ENCODE assay signal across 20 cellular contexts in the genomic region with DNA sequence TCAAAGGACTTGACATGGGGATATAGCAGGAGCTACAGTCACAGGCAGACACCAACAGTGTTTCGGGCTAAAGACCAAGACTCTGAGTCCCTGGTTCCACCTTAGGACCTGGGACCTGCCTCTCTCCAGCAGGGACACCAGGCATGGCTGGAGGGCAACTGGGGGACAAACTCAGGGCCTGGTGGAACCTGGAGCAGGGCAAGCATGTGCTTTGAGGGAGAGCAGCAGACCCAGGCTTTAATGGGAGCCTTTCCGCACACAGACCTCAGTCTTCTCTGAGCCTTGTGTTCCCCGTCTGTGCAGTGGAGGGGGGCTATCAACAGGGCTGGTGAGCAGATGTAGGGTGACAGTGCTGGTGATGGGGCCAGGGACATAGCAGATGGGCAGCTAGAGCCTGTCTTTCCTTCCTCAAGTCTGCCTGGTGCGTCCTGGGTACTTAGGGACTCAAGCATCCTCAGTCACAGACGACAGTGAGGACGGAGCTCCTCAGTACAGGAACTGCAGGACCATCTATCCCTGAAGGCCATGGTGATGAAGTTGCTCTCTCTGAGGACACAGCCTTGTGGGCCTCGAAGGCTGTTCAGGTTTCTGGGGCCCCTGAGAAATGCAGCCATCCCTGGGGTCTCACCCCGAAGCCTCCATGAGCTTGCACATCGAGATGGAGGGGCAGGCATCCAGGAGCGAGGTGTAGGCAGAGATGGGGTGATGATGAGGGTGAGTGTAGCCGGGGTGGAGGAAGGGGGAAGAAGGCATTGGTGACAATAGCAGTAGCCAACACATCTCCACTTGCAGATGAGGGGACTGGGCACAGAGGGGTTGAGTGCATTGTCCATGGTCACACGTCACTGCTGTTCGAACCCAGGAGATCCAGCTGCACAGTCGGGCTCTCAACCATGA.
"Had no signal": no experiment of that assay in that cellular context is flagged by ENCODE, and none has a peak within 500 bp of the region (broad histone marks: within the 10 kb centered on the region; RNA-seq: fewer than 3 reads in every experiment).

No MANE protein-coding gene starts in this region.

- H3K4me1 ChIP-seq: adrenal gland, breast epithelium, esophagus squamous epithelium, tibial nerve, uterus had no signal

- H3K36me3 ChIP-seq: adrenal gland, breast epithelium, esophagus squamous epithelium, ovary, tibial nerve, uterus had no signal

- H3K9ac ChIP-seq: SK-N-SH had no signal

- FAIRE-seq: astrocyte, endothelial cell of umbilical vein, keratinocyte had no signal

- H3K4me2 ChIP-seq: hepatocyte, SK-N-SH had no signal

- DNase-seq: activated B cell treated with CpG ODN at 0.5 μM for 24 hours; activated CD4-positive, alpha-beta T cell treated with anti-CD3 and anti-CD28 coated beads for 4 hours; activated CD8-positive, alpha-beta T cell treated with anti-CD3 and anti-CD28 coated beads, Interleukin-2, amount 10 ng/mL, durations not matched to agents 7 days and 5 days; activated gamma-delta T cell treated with Interleukin-2 at 50 U/mL for 16 hours; adrenal gland; effector memory CD4-positive, alpha-beta T cell; esophagus squamous epithelium; nephron progenitor cell; ovary; SK-N-SH; stimulated activated naive B cell treated with anti-CD40 and anti-IgM and Interleukin-4, amounts not matched to agents 10 μg/mL and 1 μg/mL and 100 μg/mL, for 72 hours; uterus had no signal

- H3K4me1 Mint-ChIP-seq: activated B cell treated with CpG ODN at 0.5 μM for 24 hours; stimulated activated naive B cell treated with anti-CD40 and anti-IgM and Interleukin-4, amounts not matched to agents 10 μg/mL and 1 μg/mL and 100 μg/mL, for 72 hours had no signal

- H3K36me3 Mint-ChIP-seq: activated naive CD4-positive, alpha-beta T cell treated with anti-CD3 and anti-CD28 coated beads, Interleukin-2, amount 50 U/mL, for 72 hours; stimulated activated naive B cell treated with anti-CD40 and anti-IgM and Interleukin-4, amounts not matched to agents 10 μg/mL and 1 μg/mL and 100 μg/mL, for 72 hours had no signal

- H3K4me3 ChIP-seq: adrenal gland, breast epithelium, esophagus squamous epithelium, hepatocyte, ovary, tibial nerve, uterus had no signal

- H3K27ac Mint-ChIP-seq: activated B cell treated with CpG ODN at 0.5 μM for 24 hours; activated CD8-positive, alpha-beta T cell treated with anti-CD3 and anti-CD28 coated beads, Interleukin-2, amount 10 ng/mL, durations not matched to agents 7 days and 5 days; activated naive CD4-positive, alpha-beta T cell treated with anti-CD3 and anti-CD28 coated beads, Interleukin-2, amount 50 U/mL, for 72 hours; dendritic cell treated with granulocyte-macrophage colony-stimulating factor and Interleukin-4, amounts not matched to agents 40 ng/mL and 50 ng/mL, for 4 days; nephron progenitor cell; stimulated activated naive B cell treated with anti-CD40 and anti-IgM and Interleukin-4, amounts not matched to agents 10 μg/mL and 1 μg/mL and 100 μg/mL, for 72 hours had no signal

- H2AFZ ChIP-seq: hepatocyte had no signal

- H3K4me3 Mint-ChIP-seq: activated B cell treated with CpG ODN at 0.5 μM for 24 hours; activated CD8-positive, alpha-beta T cell treated with anti-CD3 and anti-CD28 coated beads, Interleukin-2, amount 10 ng/mL, durations not matched to agents 7 days and 5 days; dendritic cell treated with granulocyte-macrophage colony-stimulating factor and Interleukin-4, amounts not matched to agents 40 ng/mL and 50 ng/mL, for 4 days; nephron progenitor cell; stimulated activated naive B cell treated with anti-CD40 and anti-IgM and Interleukin-4, amounts not matched to agents 10 μg/mL and 1 μg/mL and 100 μg/mL, for 72 hours had no signal

- H3K9me3 ChIP-seq: adrenal gland, breast epithelium, esophagus squamous epithelium, ovary, SK-N-SH, tibial nerve, uterus had no signal

- H3K9me3 Mint-ChIP-seq: activated B cell treated with CpG ODN at 0.5 μM for 24 hours; activated naive CD4-positive, alpha-beta T cell treated with anti-CD3 and anti-CD28 coated beads, Interleukin-2, amount 50 U/mL, for 72 hours; dendritic cell treated with granulocyte-macrophage colony-stimulating factor and Interleukin-4, amounts not matched to agents 40 ng/mL and 50 ng/mL, for 4 days; nephron progenitor cell; stimulated activated naive B cell treated with anti-CD40 and anti-IgM and Interleukin-4, amounts not matched to agents 10 μg/mL and 1 μg/mL and 100 μg/mL, for 72 hours had no signal

- H3K27ac ChIP-seq: adrenal gland, breast epithelium, esophagus squamous epithelium, hepatocyte, ovary, tibial nerve, uterus had no signal

- H3K27me3 Mint-ChIP-seq: activated B cell treated with CpG ODN at 0.5 μM for 24 hours had no signal

- H3K27me3 ChIP-seq: ovary, tibial nerve, uterus had no signal
